ENCODE assay signal across 16 cellular contexts in the genomic region with DNA sequence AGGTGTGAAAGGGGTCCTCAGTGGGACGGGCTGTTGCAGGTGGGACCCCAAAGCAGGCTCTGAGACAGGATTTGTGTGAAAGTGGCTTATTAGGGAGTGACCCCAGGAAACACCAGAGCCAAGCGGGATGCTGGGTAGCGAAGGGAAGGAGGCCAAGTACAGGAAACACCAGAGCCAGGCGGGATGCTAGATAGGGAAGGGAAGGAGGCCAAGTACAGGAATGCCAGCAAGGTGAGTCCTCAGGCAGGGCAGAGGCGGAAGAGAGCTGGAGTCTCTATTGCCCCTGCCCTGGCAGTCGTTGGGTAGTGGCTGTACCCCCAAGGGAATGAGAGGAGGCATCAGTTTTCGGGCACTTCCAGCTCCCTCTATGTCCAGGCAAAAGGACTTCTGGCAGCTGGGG. TPM values are rescaled to one million over a fixed set of nuclear protein-coding genes. Genes with fewer than 3 reads are reported as not detected.
DNase-seq lines count a peak whose midpoint lies in the region; ATAC-seq and TF ChIP-seq lines count a peak whose summit lies in the region.
"Had no signal": no experiment of that assay in that cellular context is flagged by ENCODE, and none has a peak within 500 bp of the region (broad histone marks: within the 10 kb centered on the region; RNA-seq: fewer than 3 reads in every experiment).

No MANE protein-coding gene starts in this region.

- H2AK5ac ChIP-seq in mesenchymal stem cell (ENCODE audit: low read length, severe bottlenecking) = no peak overlapping the region

- H3K27me3 Mint-ChIP-seq in natural killer cell treated with Interleukin-12 subunit alpha and Interleukin-12 subunit beta and Interleukin-15 and Interleukin-18, amount 100 ng/mL, for 72 hours = peaks cover 5 to 17% of the 10 kb centered on the region in 2 donors
- peaks cover 11 to 16% of the 10 kb centered on the region in 2 donors for H3K27me3 Mint-ChIP-seq in natural killer cell (ENCODE audit: low read depth in 2 of 2)
- peaks cover 5% of the 10 kb centered on the region for H3K27me3 Mint-ChIP-seq in dendritic cell treated with granulocyte-macrophage colony-stimulating factor and Interleukin-4, amounts not matched to agents 40 ng/mL and 50 ng/mL, for 4 days

- H3K36me3 ChIP-seq in mesenchymal stem cell (ENCODE audit: control insufficient read depth in 1 of 2, insufficient read depth in 2 of 2, low read depth in 1 of 2, low read length in 2 of 2) = no peaks in the 10 kb centered on the region
- H3K36me3 ChIP-seq: BE2C, SJCRH30 had no signal

- no peak overlapping the region for H2BK5ac ChIP-seq in mesenchymal stem cell (ENCODE audit: low read depth, low read length, poor library complexity, severe bottlenecking)

- no peak overlapping the region for H3K27ac Mint-ChIP-seq in natural killer cell treated with Interleukin-12 subunit alpha and Interleukin-12 subunit beta and Interleukin-15 and Interleukin-18, amount 100 ng/mL, for 72 hours
- no peak overlapping the region for H3K27ac Mint-ChIP-seq in natural killer cell
- peak overlapping the region; percentile 16 for H3K27ac Mint-ChIP-seq in dendritic cell treated with granulocyte-macrophage colony-stimulating factor and Interleukin-4, amounts not matched to agents 40 ng/mL and 50 ng/mL, for 4 days
- H3K27ac Mint-ChIP-seq: CD8-positive, alpha-beta memory T cell; IgD-negative memory B cell had no signal

- DNase-seq in natural killer cell treated with Interleukin-12 subunit alpha and Interleukin-12 subunit beta and Interleukin-15 and Interleukin-18, amount 100 ng/mL, for 72 hours (ENCODE audit: low spot score) = peak; percentile 34
- DNase-seq in natural killer cell (no peak), mesenchymal stem cell (no peak), RPMI8226 (no peak), GM13976 (ENCODE audit: low spot score) (no peak)
- DNase-seq: BE2C; CD8-positive, alpha-beta memory T cell; DMS 273 treated with DMSO at 0.1 percent for 48 hours; H7; NCI-H1436; NCI-H2081; NCI-H524 had no signal

- TF ChIP-seq CTCF in natural killer cell (IDR thresholded peaks at IDR 0.05) (no peak), GM13976 (IDR thresholded peaks at IDR 0.05; ENCODE audit: borderline replicate concordance, control extremely low read depth, extremely low read depth, insufficient read depth, missing control alignments) (no peak)

- H3K36me3 Mint-ChIP-seq in natural killer cell treated with Interleukin-12 subunit alpha and Interleukin-12 subunit beta and Interleukin-15 and Interleukin-18, amount 100 ng/mL, for 72 hours = peaks cover 4% of the 10 kb centered on the region
- H3K36me3 Mint-ChIP-seq in natural killer cell = no peaks in the 10 kb centered on the region
- H3K36me3 Mint-ChIP-seq in dendritic cell treated with granulocyte-macrophage colony-stimulating factor and Interleukin-4, amounts not matched to agents 40 ng/mL and 50 ng/mL, for 4 days (ENCODE audit: low read depth) = no peaks in the 10 kb centered on the region
- H3K36me3 Mint-ChIP-seq: CD8-positive, alpha-beta memory T cell; IgD-negative memory B cell had no signal

- peaks cover 8 to 31% of the 10 kb centered on the region in 2 experiments for H3K27me3 ChIP-seq in mesenchymal stem cell (ENCODE audit: control insufficient read depth in 1 of 2, insufficient read depth in 1 of 2, low read length in 2 of 2)
- H3K27me3 ChIP-seq: BE2C, SJCRH30 had no signal

- H2AFZ ChIP-seq in mesenchymal stem cell (ENCODE audit: low read depth, low read length) = no peak overlapping the region

- no peaks in the 10 kb centered on the region for H3K9me3 Mint-ChIP-seq in natural killer cell treated with Interleukin-12 subunit alpha and Interleukin-12 subunit beta and Interleukin-15 and Interleukin-18, amount 100 ng/mL, for 72 hours
- H3K9me3 Mint-ChIP-seq in natural killer cell = peaks cover 0 to 5% of the 10 kb centered on the region in 2 donors
- H3K9me3 Mint-ChIP-seq in dendritic cell treated with granulocyte-macrophage colony-stimulating factor and Interleukin-4, amounts not matched to agents 40 ng/mL and 50 ng/mL, for 4 days = peaks cover 6% of the 10 kb centered on the region
- H3K9me3 Mint-ChIP-seq: CD8-positive, alpha-beta memory T cell; IgD-negative memory B cell had no signal

- no peak overlapping the region for H3K18ac ChIP-seq in mesenchymal stem cell (ENCODE audit: low read depth in 1 of 2, low read length in 2 of 2)

- no peak overlapping the region for H3K9ac ChIP-seq in mesenchymal stem cell (ENCODE audit: low read length)

- H3K9me3 ChIP-seq in mesenchymal stem cell (ENCODE audit: control insufficient read depth, low read length) = peaks cover 4% of the 10 kb centered on the region
- H3K9me3 ChIP-seq: BE2C, SJCRH30 had no signal

- H3K4me3 Mint-ChIP-seq in natural killer cell treated with Interleukin-12 subunit alpha and Interleukin-12 subunit beta and Interleukin-15 and Interleukin-18, amount 100 ng/mL, for 72 hours = no peak overlapping the region
- no peak overlapping the region for H3K4me3 Mint-ChIP-seq in natural killer cell
- H3K4me3 Mint-ChIP-seq in dendritic cell treated with granulocyte-macrophage colony-stimulating factor and Interleukin-4, amounts not matched to agents 40 ng/mL and 50 ng/mL, for 4 days = no peak overlapping the region
- H3K4me3 Mint-ChIP-seq: CD8-positive, alpha-beta memory T cell; IgD-negative memory B cell had no signal

- H3K4me2 ChIP-seq in mesenchymal stem cell (ENCODE audit: low read length, poor library complexity, severe bottlenecking) = no peak overlapping the region

- H3K14ac ChIP-seq in mesenchymal stem cell (ENCODE audit: low read length in 2 of 2) = no peak overlapping the region

- no peak overlapping the region for H3K4me3 ChIP-seq in mesenchymal stem cell (ENCODE audit: insufficient read depth in 1 of 2, low read depth in 1 of 2, low read length in 2 of 2)
- H3K4me3 ChIP-seq: SJCRH30 had no signal

- no peak overlapping the region for H3K23ac ChIP-seq in mesenchymal stem cell (ENCODE audit: low read length in 2 of 2)

- H3K4ac ChIP-seq in mesenchymal stem cell (ENCODE audit: low read depth in 1 of 2, low read length in 2 of 2) = no peak overlapping the region

- no peak overlapping the region for H3K27ac ChIP-seq in mesenchymal stem cell (ENCODE audit: low read length, poor library complexity, severe bottlenecking)
- H3K27ac ChIP-seq: SJCRH30 had no signal

- in situ Hi-C loops in GM13976 (cut with MboI; ENCODE audit: low sequenced_read_pairs, unreplicated experiment) = no loop called here

- peak overlapping the region; percentile 20 for H2BK15ac ChIP-seq in mesenchymal stem cell (ENCODE audit: low read depth, poor library complexity, severe bottlenecking)

- no peaks in the 10 kb centered on the region for H3K4me1 ChIP-seq in mesenchymal stem cell (ENCODE audit: control insufficient read depth, insufficient read depth, low read depth, low read length)
- H3K4me1 ChIP-seq: BE2C had no signal

- peak overlapping the region in 1 of 2 experiments; percentile 37 for H2BK12ac ChIP-seq in mesenchymal stem cell (ENCODE audit: low read length in 2 of 2)

- no peak for ATAC-seq in natural killer cell treated with Interleukin-12 subunit alpha and Interleukin-12 subunit beta and Interleukin-15 and Interleukin-18, amount 100 ng/mL, for 72 hours
- ATAC-seq in natural killer cell (no peak), GM19351 (IDR thresholded peaks at IDR 0.05; ENCODE audit: unreplicated experiment) (no peak)

- WGBS in mesenchymal stem cell = 94% methylated on average over 7 of the region's 7 CpGs

- H3K4me1 Mint-ChIP-seq in natural killer cell treated with Interleukin-12 subunit alpha and Interleukin-12 subunit beta and Interleukin-15 and Interleukin-18, amount 100 ng/mL, for 72 hours (ENCODE audit: low read depth in 2 of 2) = no peaks in the 10 kb centered on the region
- H3K4me1 Mint-ChIP-seq in natural killer cell = no peaks in the 10 kb centered on the region
- H3K4me1 Mint-ChIP-seq in dendritic cell treated with granulocyte-macrophage colony-stimulating factor and Interleukin-4, amounts not matched to agents 40 ng/mL and 50 ng/mL, for 4 days (ENCODE audit: low read depth) = peaks cover 78% of the 10 kb centered on the region
- H3K4me1 Mint-ChIP-seq: CD8-positive, alpha-beta memory T cell had no signal

- intact Hi-C loops in natural killer cell (cut with micrococcal nuclease) = no loop called here
- intact Hi-C loops in dendritic cell treated with granulocyte-macrophage colony-stimulating factor and Interleukin-4, amounts not matched to agents 40 ng/mL and 50 ng/mL, for 4 days (cut with micrococcal nuclease) = no loop called here

- no peak overlapping the region for H2BK120ac ChIP-seq in mesenchymal stem cell (ENCODE audit: low read depth, low read length)

- no peak overlapping the region for H4K91ac ChIP-seq in mesenchymal stem cell (ENCODE audit: low read length)

- H4K8ac ChIP-seq in mesenchymal stem cell (ENCODE audit: low read length) = no peak overlapping the region

- H3K79me1 ChIP-seq in mesenchymal stem cell (replicated peaks; ENCODE audit: low read length, poor library complexity, severe bottlenecking) = no peaks in the 10 kb centered on the region

RNA-seq across cellular contexts. Expression of gene TGM2, which starts 30.5 kb away (rescaled TPM):
- 1 to 10 TPM in 1 of 2 donors, under 1 TPM in 1; 0.81 to 2.4 TPM for total RNA-seq in natural killer cell treated with Interleukin-12 subunit alpha and Interleukin-12 subunit beta and Interleukin-15 and Interleukin-18, amount 100 ng/mL, for 72 hours
- under 1 TPM in 2 of 3 donors, not detected in 1; 0.33 TPM for total RNA-seq in natural killer cell
- 537 TPM for polyA plus RNA-seq in mesenchymal stem cell (2013, experiment 1 of 2)
- 530 TPM for polyA plus RNA-seq in mesenchymal stem cell (2013, experiment 2 of 2)
- total RNA-seq: CD8-positive, alpha-beta memory T cell had no signal
- polyA plus RNA-seq: CD8-positive, alpha-beta memory T cell had no signal
